22 cellular contexts compared by ENCODE assay signal in genomic region chr16:50651835-50652438, GRCh38. TPM values are rescaled to one million over a fixed set of nuclear protein-coding genes. Genes with fewer than 3 reads are reported as not detected.
A peak's percentile ranks its signal among the peaks of the same experiment; 100 is the strongest.
DNase-seq lines count a peak whose midpoint lies in the region; ATAC-seq, FAIRE-seq and TF ChIP-seq lines count a peak whose summit lies in the region.
"Had no signal": no experiment of that assay in that cellular context is flagged by ENCODE, and none has a peak within 500 bp of the region (broad histone marks: within the 10 kb centered on the region; RNA-seq: fewer than 3 reads in every experiment).

No MANE protein-coding gene starts in this region.

- FAIRE-seq in A549 (lab: Jason Lieb, UNC), result no peak
- peak; percentile 88 for FAIRE-seq in bronchial epithelial cell (lab: Jason Lieb, UNC)

- H3K4me3 ChIP-seq in A549 (no peak overlapping the region), bronchial epithelial cell (ENCODE audit: low read depth, low read length) (no peak overlapping the region), foreskin fibroblast (ENCODE audit: low read depth in 1 of 2, low read length in 2 of 2) (no peak overlapping the region)

- CTCF ChIA-PET in A549 (lab: Yijun Ruan, JAX), result interaction anchor here (1.6 to 3.0 kb wide), 2 partner anchors 13 to 16 kb away, joined by 5 to 32 read pairs; no protein-coding TSS in a partner anchor

- TF ChIP-seq CTCF in A549 (IDR thresholded peaks at IDR 0.05) (no peak), bronchial epithelial cell (IDR thresholded peaks at IDR 0.05; ENCODE audit: insufficient read depth, low read length, severe bottlenecking) (no peak), foreskin fibroblast (IDR thresholded peaks at IDR 0.05; ENCODE audit: low read depth, low read length) (no peak)

- H3K36me3 ChIP-seq in bronchial epithelial cell (ENCODE audit: control insufficient read depth, insufficient read depth, low read length), result no peaks in the 10 kb centered on the region

- no peaks in the 10 kb centered on the region for H3K4me1 ChIP-seq in A549

- DNase-seq in DMS 273 (lab: John Stamatoyannopoulos, UW; ENCODE audit: unreplicated experiment) (peak; percentile 12), DMS 273 treated with DMSO at 0.1 percent for 48 hours (lab: John Stamatoyannopoulos, UW) (no peak), A549 (ENCODE audit: low read depth in 1 of 2, low spot score in 1 of 2) (peak in 1 of 2 experiments; percentile 24), NAMALWA (ENCODE audit: low spot score) (peak; percentile 91), bronchial epithelial cell (ENCODE audit: low read depth) (no peak), LoVo (ENCODE audit: low spot score) (no peak), foreskin fibroblast (no peak)
- DNase-seq in stimulated activated CD4-positive, alpha-beta T cell treated with anti-CD3 and anti-CD28 coated beads, Interleukin-2, amount 100 ng/mL, for 24 hours, result no peak
- DNase-seq: COR-L47, DMS153, EL, H7, HFFc6, NCI-H1105 treated with DMSO at 0.1 percent for 48 hours, NCI-H1694, NCI-H510A, NCI-H748 treated with DMSO at 0.1 percent for 48 hours, SHP77 had no signal

- no peak for TF ChIP-seq EP300 in A549 (IDR thresholded peaks at IDR 0.05)

- H3K27ac ChIP-seq in A549, result no peak overlapping the region
- H3K27ac ChIP-seq: 22Rv1 had no signal

- no peak for TF ChIP-seq POLR2A in A549 (IDR thresholded peaks at IDR 0.05; ENCODE audit: low read length)

- H3K4me2 ChIP-seq in A549, result no peak overlapping the region

- 79% methylated on average over 3 of the region's 3 CpGs for WGBS in A549 (ENCODE audit: missing lambda C conversion rate)

- POLR2A ChIA-PET in A549 (lab: Yijun Ruan, JAX), result no interaction called here

- peak in 1 of 2 experiments; percentile 22; a peak in 2 of 6 replicates for ATAC-seq in A549

- no peaks in the 10 kb centered on the region for H3K27me3 ChIP-seq in bronchial epithelial cell (ENCODE audit: control insufficient read depth, insufficient read depth, low read length)

- no peaks in the 10 kb centered on the region for H3K9me3 ChIP-seq in A549

- no peak for TF ChIP-seq RAD21 in A549 (conservative IDR thresholded peaks at IDR 0.05 in 1 of 2, IDR thresholded peaks at IDR 0.05 in 1 of 2)

TF ChIP-seq in A549, 52 proteins besides CTCF, POLR2A, EP300 and RAD21:
- TF ChIP-seq NPAS2 (CRISPR knock-in tag; IDR thresholded peaks at IDR 0.05; ENCODE audit: borderline replicate concordance) (no peak), USF2 (IDR thresholded peaks at IDR 0.05) (peak; percentile 92)

RNA-seq across cellular contexts. Expression of gene SNX20, which starts 29.2 kb away (rescaled TPM):
- polyA plus RNA-seq in A549 (2011; rRNA removed) (not detected in 2 replicates), A549 (2017; fragmentation: RNase III; extraction: RNeasy Plus Mini Kit Qiagen cat#74134 plus additional on column Dnase treatment) (not detected in 3 replicates)
- not detected in 2 replicates for polyA plus RNA-seq in A549 (2012; cell fraction: cytosol; rRNA removed)
- not detected in 2 replicates for polyA plus RNA-seq in A549 (2012; cell fraction: nucleus; rRNA removed)
- polyA minus RNA-seq in A549 (2011; rRNA and poly(A)+ RNA removed), result not detected in 2 replicates
- not detected in 2 replicates for total RNA-seq in bronchial epithelial cell
- total RNA-seq: H7, HFFc6, LHCN-M2, RPMI7951 had no signal
- polyA plus RNA-seq: AG04450 had no signal

RNA-seq across cellular contexts. Expression of gene NOD2, which starts 41.5 kb away (rescaled TPM):
- polyA plus RNA-seq in A549 (2011; rRNA removed) (0.03 TPM in 1 of 2 replicates, not detected in the other), A549 (2017; fragmentation: RNase III; extraction: RNeasy Plus Mini Kit Qiagen cat#74134 plus additional on column Dnase treatment) (not detected in 3 replicates)
- not detected in 2 replicates for polyA plus RNA-seq in A549 (2012; cell fraction: cytosol; rRNA removed)
- polyA plus RNA-seq in A549 (2012; cell fraction: nucleus; rRNA removed), result 0.02 TPM in 1 of 2 replicates, not detected in the other
- 0.12 TPM in 1 of 2 replicates, not detected in the other for polyA minus RNA-seq in A549 (2011; rRNA and poly(A)+ RNA removed)
- total RNA-seq in bronchial epithelial cell, result 2.4 and 11.6 TPM in 2 replicates
- total RNA-seq: H7, HFFc6 had no signal
- polyA plus RNA-seq: AG04450 had no signal

Comparison
In these comparisons a context has a peak if more than half of its experiments do, and no peak if none do; other contexts are left out.
1. DNase-seq: peak in DMS 273 (single experiment) and NAMALWA (single experiment); none in DMS 273 treated with DMSO at 0.1 percent for 48 hours (single experiment), bronchial epithelial cell (single experiment), stimulated activated CD4-positive, alpha-beta T cell treated with anti-CD3 and anti-CD28 coated beads, Interleukin-2, amount 100 ng/mL, for 24 hours (0 of 2), LoVo (single experiment) and foreskin fibroblast (0 of 2).